Comparison of ENCODE assay signal across 8 cellular contexts in the genomic region with DNA sequence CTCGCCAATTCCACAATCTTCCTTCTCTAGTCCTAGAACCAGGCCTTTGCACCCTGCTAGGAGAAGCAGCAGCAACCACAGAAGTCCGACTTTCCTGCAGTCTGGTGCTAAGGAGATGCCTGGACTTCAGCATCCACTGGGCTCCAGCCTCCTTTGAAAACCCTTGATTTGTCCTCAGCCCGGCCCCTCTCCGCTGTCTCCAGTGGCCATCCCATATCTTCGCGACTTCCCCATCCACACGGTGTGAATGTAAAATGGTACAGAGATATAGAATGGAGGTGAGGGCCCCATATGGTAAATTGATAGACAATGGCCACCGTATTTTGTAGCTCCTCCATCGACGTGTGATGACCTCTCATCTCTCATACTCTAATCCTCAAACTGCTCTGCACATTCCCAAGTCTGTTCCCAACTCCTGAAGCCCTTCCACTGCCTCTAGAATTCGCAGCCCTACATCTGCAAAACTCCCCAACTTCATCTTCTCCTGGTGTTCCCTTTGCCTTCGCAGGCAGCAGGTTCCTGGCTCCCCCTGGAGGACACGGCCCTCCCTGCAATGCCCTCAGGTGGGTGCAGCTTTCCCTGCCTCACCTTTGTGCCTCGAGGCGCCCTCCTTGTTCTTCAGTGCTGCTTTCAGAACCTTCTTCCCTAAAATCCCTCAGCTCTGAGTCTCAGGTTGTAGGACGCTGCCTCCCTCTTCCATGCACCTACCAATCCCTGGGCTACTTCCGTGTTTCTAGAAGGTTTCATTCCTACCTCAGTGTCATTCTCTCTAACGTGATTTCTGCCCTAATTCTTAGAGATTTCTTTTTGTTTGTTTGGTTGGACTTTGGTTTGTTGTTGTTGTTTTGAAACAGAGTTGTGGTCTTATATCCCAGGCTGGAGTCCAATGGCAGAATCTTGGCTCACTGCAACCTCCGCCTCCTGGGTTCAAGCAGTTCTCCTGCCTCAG. TPM values are rescaled to one million over a fixed set of nuclear protein-coding genes. Genes with fewer than 3 reads are reported as not detected.
A peak's percentile ranks its signal among the peaks of the same experiment; 100 is the strongest.
DNase-seq lines count a peak whose midpoint lies in the region; ATAC-seq and TF ChIP-seq lines count a peak whose summit lies in the region.

No MANE protein-coding gene starts in this region.

- intact Hi-C loops in testis (cut with DNase I; ENCODE audit: low total_unique reads), result no loop called here

- peak; percentile 77 for ATAC-seq in activated CD8-positive, alpha-beta memory T cell treated with anti-CD3 and anti-CD28 coated beads, Interleukin-2, amount 10 ng/mL, durations not matched to agents 7 days and 5 days
- no peak for ATAC-seq in HG03342 (IDR thresholded peaks at IDR 0.05; ENCODE audit: unreplicated experiment)

- no peak overlapping the region for H3K27ac ChIP-seq in testis

- no peaks in the 10 kb centered on the region for H3K9me3 Mint-ChIP-seq in activated CD8-positive, alpha-beta memory T cell treated with anti-CD3 and anti-CD28 coated beads, Interleukin-2, amount 10 ng/mL, durations not matched to agents 7 days and 5 days (ENCODE audit: low read depth)
- no peaks in the 10 kb centered on the region for H3K9me3 Mint-ChIP-seq in neural crest cell

- no peak overlapping the region for H3K27ac Mint-ChIP-seq in activated CD8-positive, alpha-beta memory T cell treated with anti-CD3 and anti-CD28 coated beads, Interleukin-2, amount 10 ng/mL, durations not matched to agents 7 days and 5 days
- no peak overlapping the region for H3K27ac Mint-ChIP-seq in neural crest cell (ENCODE audit: unreplicated experiment)

- CTCF ChIA-PET in activated CD8-positive, alpha-beta memory T cell treated with anti-CD3 and anti-CD28 coated beads, Interleukin-2, amount 10 ng/mL, durations not matched to agents 7 days and 5 days (lab: Charles Lee), result interaction anchor here (0.6 to 3.3 kb wide), 54 partner anchors 8 to 333 kb away, joined by 3 to 51 read pairs (median 4); partner anchors contain the start of genes BCDIN3D, COX14, FMNL3 and NCKAP5L

- TF ChIP-seq POLR2A in testis (IDR thresholded peaks at IDR 0.05), result no peak

- no peak overlapping the region for H3K4me3 ChIP-seq in testis

- H3K4me1 Mint-ChIP-seq in activated CD8-positive, alpha-beta memory T cell treated with anti-CD3 and anti-CD28 coated beads, Interleukin-2, amount 10 ng/mL, durations not matched to agents 7 days and 5 days, result peaks cover 15% of the 10 kb centered on the region
- H3K4me1 Mint-ChIP-seq in neural crest cell, result peaks cover 3% of the 10 kb centered on the region

- no peaks in the 10 kb centered on the region for H3K36me3 Mint-ChIP-seq in activated CD8-positive, alpha-beta memory T cell treated with anti-CD3 and anti-CD28 coated beads, Interleukin-2, amount 10 ng/mL, durations not matched to agents 7 days and 5 days
- H3K36me3 Mint-ChIP-seq in neural crest cell (ENCODE audit: low read depth), result no peaks in the 10 kb centered on the region

- no peaks in the 10 kb centered on the region for H3K27me3 ChIP-seq in testis

- TF ChIP-seq CTCF in neural crest cell (conservative IDR thresholded peaks at IDR 0.05) (peak; percentile 73), testis (IDR thresholded peaks at IDR 0.05) (peak in 2 of 3 experiments; percentile 58 to 60)

- no peaks in the 10 kb centered on the region for H3K9me3 ChIP-seq in testis

- peaks cover 29% of the 10 kb centered on the region for H3K27me3 Mint-ChIP-seq in activated CD8-positive, alpha-beta memory T cell treated with anti-CD3 and anti-CD28 coated beads, Interleukin-2, amount 10 ng/mL, durations not matched to agents 7 days and 5 days
- peaks cover 20% of the 10 kb centered on the region for H3K27me3 Mint-ChIP-seq in neural crest cell (ENCODE audit: low read depth)

- no peak overlapping the region for H3K4me3 Mint-ChIP-seq in activated CD8-positive, alpha-beta memory T cell treated with anti-CD3 and anti-CD28 coated beads, Interleukin-2, amount 10 ng/mL, durations not matched to agents 7 days and 5 days
- H3K4me3 Mint-ChIP-seq in neural crest cell, result no peak overlapping the region

- 63% methylated on average over 19 of the region's 19 CpGs for WGBS in testis, 2 donors

- no peaks in the 10 kb centered on the region for H3K4me1 ChIP-seq in testis

- DNase-seq in NCI-H2081 (lab: John Stamatoyannopoulos, UW) (peak; percentile 30 to 48), NCI-H2081 treated with DMSO at 0.1 percent for 48 hours (lab: John Stamatoyannopoulos, UW) (no peak), NCI-H460 (ENCODE audit: extremely low read depth, low read depth) (peak; percentile 34), epidermal melanocyte (ENCODE audit: insufficient read length, low spot score) (peak; percentile 61), neural crest cell (ENCODE audit: low read depth, low spot score) (peak; percentile 57), testis (peak; percentile 59)
- peak; percentile 75 for DNase-seq in activated CD8-positive, alpha-beta memory T cell treated with anti-CD3 and anti-CD28 coated beads, Interleukin-2, amount 10 ng/mL, durations not matched to agents 7 days and 5 days

- H3K36me3 ChIP-seq in testis (ENCODE audit: low read depth, missing control alignments), result no peaks in the 10 kb centered on the region

RNA-seq across cellular contexts. Expression of gene TMBIM6, which starts 36.7 kb away (rescaled TPM):
- total RNA-seq in NCI-H460 (2014; rRNA removed; shearing (Covaris generic)), result 642 and 659 TPM in 2 replicates
- 304 and 324 TPM in 2 replicates for polyA plus RNA-seq in NCI-H460 (2014; cell fraction: nucleus; rRNA removed)
- total RNA-seq in activated CD8-positive, alpha-beta memory T cell treated with anti-CD3 and anti-CD28 coated beads, Interleukin-2, amount 10 ng/mL, durations not matched to agents 7 days and 5 days, result 100 to 1,000 TPM; 396 to 524 TPM
- 352 and 370 TPM in 2 replicates for total RNA-seq in neural crest cell
- total RNA-seq in testis, result 100 to 1,000 TPM; 407 to 440 TPM
- polyA plus RNA-seq in testis (ENCODE audit: insufficient read depth, low read depth, low replicate concordance), result 618 TPM

RNA-seq across cellular contexts. Expression of gene NCKAP5L, which starts 50.1 kb away (rescaled TPM):
- total RNA-seq in NCI-H460 (2014; rRNA removed; shearing (Covaris generic)), result 7.2 and 7.5 TPM in 2 replicates
- polyA plus RNA-seq in NCI-H460 (2014; cell fraction: nucleus; rRNA removed), result 3.4 and 5.4 TPM in 2 replicates
- total RNA-seq in activated CD8-positive, alpha-beta memory T cell treated with anti-CD3 and anti-CD28 coated beads, Interleukin-2, amount 10 ng/mL, durations not matched to agents 7 days and 5 days, result 1 to 10 TPM; 1.1 to 1.4 TPM
- total RNA-seq in neural crest cell (40.8 and 45.0 TPM in 2 replicates), testis (10 to 100 TPM; 63.5 to 79.7 TPM)
- 22.0 TPM for polyA plus RNA-seq in testis (ENCODE audit: insufficient read depth, low read depth, low replicate concordance)
